28 cellular contexts compared by ENCODE assay signal in the genomic region with DNA sequence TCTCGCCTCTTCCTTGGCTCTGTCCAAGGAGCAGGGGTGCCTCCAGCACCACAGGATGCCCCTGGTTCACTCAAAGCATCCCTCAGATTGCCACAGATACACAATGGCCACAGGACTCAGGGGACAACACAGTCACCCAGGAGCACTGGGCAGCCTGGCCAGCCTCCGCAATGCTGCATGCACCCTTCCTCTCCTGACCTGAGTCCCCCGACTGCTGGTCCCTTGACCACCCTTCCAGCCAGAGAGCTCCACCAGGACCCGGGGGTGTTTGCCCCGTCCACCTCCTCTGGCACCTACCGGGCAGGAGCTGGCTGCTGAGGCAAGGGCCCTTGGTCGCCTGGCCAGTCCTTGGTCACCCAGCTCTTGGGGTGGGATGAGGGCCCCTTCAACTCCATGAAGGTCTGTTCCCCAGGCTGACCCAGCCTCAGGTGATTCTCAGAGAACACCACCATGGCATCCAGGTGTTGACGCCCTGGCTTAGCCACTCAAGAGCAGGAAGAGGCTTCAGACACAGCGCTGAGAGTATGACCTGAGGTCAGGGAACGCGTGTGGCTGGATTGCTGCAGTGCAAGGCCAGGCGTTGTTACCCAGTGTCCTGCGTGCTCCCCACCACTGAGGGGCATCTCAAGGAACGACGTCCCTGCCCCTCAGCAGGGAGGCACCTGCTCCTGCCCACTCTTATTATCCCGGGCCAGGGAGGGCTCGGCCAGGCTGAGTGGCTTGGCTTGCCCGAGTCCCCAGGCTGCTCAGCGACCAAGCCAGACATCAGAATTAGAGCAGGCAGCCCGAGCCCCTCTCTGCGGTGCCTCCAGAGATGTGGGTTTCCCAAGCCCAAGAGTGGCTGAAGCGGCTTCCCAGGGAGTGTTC. TPM values are rescaled to one million over a fixed set of nuclear protein-coding genes. Genes with fewer than 3 reads are reported as not detected.
A peak's percentile ranks its signal among the peaks of the same experiment; 100 is the strongest.
DNase-seq lines count a peak whose midpoint lies in the region; ATAC-seq, FAIRE-seq and TF ChIP-seq lines count a peak whose summit lies in the region.
"Had no signal": no experiment of that assay in that cellular context is flagged by ENCODE, and none has a peak within 500 bp of the region (broad histone marks: within the 10 kb centered on the region; RNA-seq: fewer than 3 reads in every experiment).

No MANE protein-coding gene starts in this region.

- H4K5ac ChIP-seq in H1 (ENCODE audit: insufficient read length, low read depth, low read length) = no peak overlapping the region

- no peak overlapping the region for H2BK20ac ChIP-seq in H1 (ENCODE audit: low read length)

- H3K79me2 ChIP-seq in HepG2 (ENCODE audit: insufficient read depth, low read length) (no peaks in the 10 kb centered on the region), H1 (ENCODE audit: control insufficient read depth in 1 of 2, insufficient read depth in 2 of 2, low read length in 2 of 2) (no peaks in the 10 kb centered on the region)

- H3K18ac ChIP-seq in H1 (ENCODE audit: extremely low read depth, low read length) = no peak overlapping the region

- TF ChIP-seq POLR2A in HepG2 (IDR thresholded peaks at IDR 0.05; ENCODE audit: insufficient read depth in 1 of 2, low read depth in 2 of 2, low read length in 2 of 2) (no peak), right lobe of liver (IDR thresholded peaks at IDR 0.05) (no peak), H1 (IDR thresholded peaks at IDR 0.05; ENCODE audit: control extremely low read depth in 1 of 2, low read depth in 2 of 2, low read length in 2 of 2) (no peak)

- H4K20me1 ChIP-seq in HepG2 (ENCODE audit: insufficient read depth, low read length) = no peaks in the 10 kb centered on the region
- H4K20me1 ChIP-seq in H1 (replicated peaks in 1 of 2; ENCODE audit: control insufficient read depth in 1 of 2, insufficient read depth in 2 of 2, low read length in 2 of 2) = peaks cover 0 to 2% of the 10 kb centered on the region in 2 experiments

- TF ChIP-seq RAD21 in HepG2 (CRISPR knock-in tag; IDR thresholded peaks at IDR 0.05) = no peak
- no peak for TF ChIP-seq RAD21 in H1 (IDR thresholded peaks at IDR 0.05 in 1 of 2, conservative IDR thresholded peaks at IDR 0.05 in 1 of 2; ENCODE audit: low read depth in 2 of 2, low read length in 2 of 2)

- TF ChIP-seq CTCF in HepG2 (CRISPR knock-in tag; IDR thresholded peaks at IDR 0.05) (no peak), right lobe of liver (IDR thresholded peaks at IDR 0.05) (no peak), H1 (IDR thresholded peaks at IDR 0.05; ENCODE audit: control extremely low read depth in 1 of 3, insufficient read depth in 1 of 3, low read depth in 1 of 3, low read length in 3 of 3) (no peak)

- H3K4me2 ChIP-seq in HepG2 (ENCODE audit: low read depth, low read length) = peak overlapping the region; percentile 33
- H3K4me2 ChIP-seq in H1 (ENCODE audit: insufficient read depth in 1 of 2, low read depth in 2 of 2, low read length in 2 of 2) = no peak overlapping the region
- H3K4me2 ChIP-seq: BLaER1 had no signal

- H3K27ac ChIP-seq in HepG2 (ENCODE audit: extremely low read length, insufficient read depth, low read length) (no peak overlapping the region), right lobe of liver (no peak overlapping the region), H1 (ENCODE audit: low read depth, low read length) (no peak overlapping the region)
- H3K27ac ChIP-seq: BLaER1 had no signal

- H2BK5ac ChIP-seq in H1 (ENCODE audit: low read depth, low read length) = 0 out of 2 replicates have a peak overlapping the region, but pooled peaks have one; percentile 24

- no peaks in the 10 kb centered on the region for H3K79me1 ChIP-seq in H1 (ENCODE audit: low read depth, low read length)

- no peak overlapping the region for H2BK15ac ChIP-seq in H1 (ENCODE audit: low read length)

- TF ChIP-seq EP300 in HepG2 (IDR thresholded peaks at IDR 0.05; ENCODE audit: low read depth in 2 of 2, low read length in 2 of 2) = no peak
- no peak for TF ChIP-seq EP300 in HepG2 (CRISPR knock-in tag; IDR thresholded peaks at IDR 0.05; ENCODE audit: borderline replicate concordance)
- no peak for TF ChIP-seq EP300 in H1 (IDR thresholded peaks at IDR 0.05; ENCODE audit: borderline replicate concordance in 1 of 2, low read depth in 2 of 2, low read length in 2 of 2)

- no peak overlapping the region for H2BK120ac ChIP-seq in H1 (replicated peaks; ENCODE audit: low read depth, low read length)

- CTCF ChIA-PET in HepG2 (lab: Yijun Ruan, JAX; ENCODE audit: low intra/inter-chr PET ratio, low total read pairs) (no interaction called here), H1 (lab: Charles Lee; ENCODE audit: partially characterized antibody) (interaction anchor here (0.8 to 12.1 kb wide), 2 partner anchors 9 to 14 kb away, joined by 3 to 110 read pairs; no protein-coding TSS in a partner anchor)

- H3K36me3 ChIP-seq in HepG2 (replicated peaks in 1 of 2; ENCODE audit: control insufficient read depth in 1 of 2, insufficient read depth in 2 of 2, low read length in 2 of 2) = no peaks in the 10 kb centered on the region
- H3K36me3 ChIP-seq in right lobe of liver = no peaks in the 10 kb centered on the region
- no peaks in the 10 kb centered on the region for H3K36me3 ChIP-seq in H1 (ENCODE audit: control insufficient read depth in 2 of 4, insufficient read depth in 4 of 4, low read length in 3 of 4)
- H3K36me3 ChIP-seq: BE2C, BLaER1 had no signal

- POLR2A ChIA-PET in HepG2 (lab: Yijun Ruan, JAX) = no interaction called here
- POLR2A ChIA-PET in H1 (lab: Charles Lee; ENCODE audit: partially characterized antibody) = no interaction called here

- H3K4me1 ChIP-seq in HepG2 (ENCODE audit: insufficient read depth, low read length) (peaks cover 85% of the 10 kb centered on the region), right lobe of liver (no peaks in the 10 kb centered on the region), H1 (replicated peaks in 1 of 4; ENCODE audit: control insufficient read depth in 3 of 4, insufficient read depth in 4 of 4, low read length in 3 of 4) (peaks cover 0 to 5% (median 4%) of the 10 kb centered on the region in 4 experiments; a peak in 5 of 7 replicates)

- H3K4me3 Mint-ChIP-seq in stimulated activated effector memory CD8-positive, alpha-beta T cell treated with anti-CD3 and anti-CD28 coated beads, Interleukin-12 subunit alpha, Interleukin-12 subunit beta, amount 100 ng/mL, for 72 hours = no peak overlapping the region
- H3K4me3 Mint-ChIP-seq: CD14-positive monocyte; CD4-positive, alpha-beta memory T cell; CD4-positive, CD25-positive, alpha-beta regulatory T cell; CD8-positive, alpha-beta memory T cell had no signal

- peak; percentile 9; the same call in 1 of the 3 replicates for ATAC-seq in HepG2
- no peak for ATAC-seq in right lobe of liver
- peak; percentile 6 for ATAC-seq in stimulated activated effector memory CD8-positive, alpha-beta T cell treated with anti-CD3 and anti-CD28 coated beads, Interleukin-12 subunit alpha, Interleukin-12 subunit beta, amount 100 ng/mL, for 72 hours
- no peak for ATAC-seq in HG03280 (IDR thresholded peaks at IDR 0.05; ENCODE audit: unreplicated experiment)
- ATAC-seq: GM12878 had no signal

- H3K36me3 Mint-ChIP-seq in stimulated activated effector memory CD8-positive, alpha-beta T cell treated with anti-CD3 and anti-CD28 coated beads, Interleukin-12 subunit alpha, Interleukin-12 subunit beta, amount 100 ng/mL, for 72 hours = no peaks in the 10 kb centered on the region
- H3K36me3 Mint-ChIP-seq: CD14-positive monocyte; CD4-positive, alpha-beta memory T cell; CD4-positive, CD25-positive, alpha-beta regulatory T cell; CD8-positive, alpha-beta memory T cell had no signal

- H3K4me1 Mint-ChIP-seq in stimulated activated effector memory CD8-positive, alpha-beta T cell treated with anti-CD3 and anti-CD28 coated beads, Interleukin-12 subunit alpha, Interleukin-12 subunit beta, amount 100 ng/mL, for 72 hours = no peaks in the 10 kb centered on the region
- H3K4me1 Mint-ChIP-seq: CD14-positive monocyte; CD4-positive, alpha-beta memory T cell; CD4-positive, CD25-positive, alpha-beta regulatory T cell; CD8-positive, alpha-beta memory T cell had no signal

- H3K27ac Mint-ChIP-seq in stimulated activated effector memory CD8-positive, alpha-beta T cell treated with anti-CD3 and anti-CD28 coated beads, Interleukin-12 subunit alpha, Interleukin-12 subunit beta, amount 100 ng/mL, for 72 hours = no peak overlapping the region
- H3K27ac Mint-ChIP-seq: CD14-positive monocyte; CD4-positive, alpha-beta memory T cell; CD4-positive, CD25-positive, alpha-beta regulatory T cell had no signal

- H2AFZ ChIP-seq in HepG2 (ENCODE audit: low read length) = no peak overlapping the region
- H2AFZ ChIP-seq in H1 (ENCODE audit: low read length) = no peak overlapping the region

- H3K9me3 ChIP-seq in HepG2 (ENCODE audit: low read length) (no peaks in the 10 kb centered on the region), right lobe of liver (no peaks in the 10 kb centered on the region), H1 (ENCODE audit: insufficient read depth in 2 of 2, low read depth in 1 of 2, low read length in 1 of 2) (no peaks in the 10 kb centered on the region)
- H3K9me3 ChIP-seq: BE2C had no signal

- intact Hi-C loops in HepG2 (cut with micrococcal nuclease; ENCODE audit: unreplicated experiment) (no loop called here), right lobe of liver (cut with DNase I) (no loop called here)

- in situ Hi-C loops in HepG2 (cut with HindIII; ENCODE audit: extremely low pct_ligation_motif_present, low pct_unique_long_range_greater_than_20kb) = no loop called here

- BruUV-seq in HepG2 (replicated peaks; lab: Mats Ljungman, UMichigan) = no TSS peak

- H3K4me3 ChIP-seq in HepG2 (replicated peaks in 1 of 3; ENCODE audit: insufficient read depth in 1 of 3, low read depth in 2 of 3, low read length in 3 of 3) = no peak overlapping the region; a peak in 1 of 6 replicates
- no peak overlapping the region for H3K4me3 ChIP-seq in right lobe of liver
- H3K4me3 ChIP-seq in H1 (ENCODE audit: extremely low read depth in 1 of 4, insufficient read depth in 2 of 4, low read depth in 3 of 4, low read length in 4 of 4) = no peak overlapping the region
- H3K4me3 ChIP-seq: BLaER1, GM12878 had no signal

- H3K9ac ChIP-seq in HepG2 (ENCODE audit: insufficient read depth, low read depth, low read length) = no peak overlapping the region
- no peak overlapping the region for H3K9ac ChIP-seq in H1 (replicated peaks in 1 of 4; ENCODE audit: extremely low read depth in 1 of 4, low read depth in 3 of 4, low read length in 3 of 4)
- H3K9ac ChIP-seq: BLaER1 had no signal

- H3K23ac ChIP-seq in H1 (ENCODE audit: insufficient read length) = no peak overlapping the region

- FAIRE-seq in HepG2 (lab: Jason Lieb, UNC) (no peak), H1 (lab: Jason Lieb, UNC) (no peak)
- FAIRE-seq: A204.1, GM12878, GM12892, GM18507 had no signal

- no peak overlapping the region for H3K56ac ChIP-seq in H1 (replicated peaks; ENCODE audit: insufficient read length, low read depth, low read length)

- no peak overlapping the region for H3K14ac ChIP-seq in H1 (ENCODE audit: insufficient read length)

- 41% methylated on average over 7 of the region's 22 CpGs for WGBS in HepG2 (ENCODE audit: low lambda C conversion rate)
- 40% methylated on average over 1 of the region's 22 CpGs for WGBS in right lobe of liver (ENCODE audit: insufficient coverage, low coverage, low lambda C conversion rate, missing lambda C conversion rate)
- 88% methylated on average over 22 of the region's 22 CpGs; no CpG with 5 or more reads in 1 of the 2 experiments for WGBS in H1 (ENCODE audit: extremely low coverage in 1 of 2, insufficient coverage in 1 of 2, insufficient read length in 1 of 2, insufficient replicate concordance in 2 of 2, low coverage in 1 of 2, low lambda C conversion rate in 2 of 2, missing lambda C conversion rate in 1 of 2), 2 experiments

- no peaks in the 10 kb centered on the region for H3K9me3 Mint-ChIP-seq in stimulated activated effector memory CD8-positive, alpha-beta T cell treated with anti-CD3 and anti-CD28 coated beads, Interleukin-12 subunit alpha, Interleukin-12 subunit beta, amount 100 ng/mL, for 72 hours

- no peak overlapping the region for H4K91ac ChIP-seq in H1 (replicated peaks; ENCODE audit: insufficient read length, low read length)

- no peak overlapping the region; the same call in 1 of the 2 replicates for H4K8ac ChIP-seq in H1 (ENCODE audit: extremely low read depth, insufficient read depth, low read length)

- no peak overlapping the region for H2AK5ac ChIP-seq in H1 (ENCODE audit: low read depth, low read length)

- no peak for DNase-seq in HepG2 (ENCODE audit: low spot score)
- no peak for DNase-seq in right lobe of liver
- DNase-seq in H1 (ENCODE audit: low read depth in 1 of 2, low spot score in 2 of 2) = no peak
- DNase-seq in stimulated activated effector memory CD8-positive, alpha-beta T cell treated with anti-CD3 and anti-CD28 coated beads, Interleukin-12 subunit alpha, Interleukin-12 subunit beta, amount 100 ng/mL, for 72 hours (ENCODE audit: low spot score in 2 of 2) = no peak
- DNase-seq in NCI-H1417 (lab: John Stamatoyannopoulos, UW) = no peak
- DNase-seq: 8988T; ACHN; BE2C; C1 segment of cervical spinal cord; CD4-positive, alpha-beta memory T cell; CD4-positive, CD25-positive, alpha-beta regulatory T cell; CD8-positive, alpha-beta memory T cell; COR-L47; DMS 273 treated with DMSO at 0.1 percent for 48 hours; DMS153; DMS53; DMS79; DND-41; EL; GDM1 had no signal

- H3K4ac ChIP-seq in H1 (replicated peaks; ENCODE audit: insufficient read length, low read depth, low read length) = no peak overlapping the region

- H3K23me2 ChIP-seq in H1 (ENCODE audit: low read depth, low read length) = peaks cover 4% of the 10 kb centered on the region; the same call in 1 of the 2 replicates

- H3K27me3 ChIP-seq in HepG2 (ENCODE audit: control insufficient read depth in 1 of 2, insufficient read depth in 2 of 2, low read length in 2 of 2) = peaks cover 0 to 7% of the 10 kb centered on the region in 2 experiments; a peak in 1 of 5 replicates
- H3K27me3 ChIP-seq in right lobe of liver = no peaks in the 10 kb centered on the region
- no peaks in the 10 kb centered on the region; a peak in 1 of 7 replicates for H3K27me3 ChIP-seq in H1 (replicated peaks in 1 of 4; ENCODE audit: control insufficient read depth in 3 of 4, extremely low read depth in 1 of 4, insufficient read depth in 3 of 4, low read length in 3 of 4)
- H3K27me3 ChIP-seq: BE2C, BLaER1 had no signal

- peak overlapping the region; percentile 23; the same call in 1 of the 2 replicates for H2BK12ac ChIP-seq in H1 (ENCODE audit: low read depth, low read length)

RNA-seq across cellular contexts. Expression of a gene that starts 10.2 kb away (rescaled TPM):
- total RNA-seq in HepG2 (2016; rRNA removed; fragmentation: Illumina TruSeq; extraction: Trizol) (43.8 and 69.7 TPM in 2 replicates), right lobe of liver (under 1 TPM in 5 of 6 experiments, not detected in 1; 0.17 to 0.81 (median 0.65) TPM)
- 39.5 and 40.6 TPM in 2 replicates for total RNA-seq in HepG2 (2016; cell fraction: cytosol; rRNA removed; fragmentation: Illumina TruSeq; extraction: Trizol; ENCODE audit: low read depth)
- 45.3 and 69.6 TPM in 2 replicates for total RNA-seq in HepG2 (2016; cell fraction: insoluble cytoplasmic fraction; rRNA removed; fragmentation: Illumina TruSeq; extraction: Trizol)
- 83.4 and 93.4 TPM in 2 replicates for total RNA-seq in HepG2 (2016; cell fraction: membrane; rRNA removed; fragmentation: Illumina TruSeq; extraction: Trizol)
- total RNA-seq in HepG2 (2016; cell fraction: nucleus; rRNA removed; fragmentation: Illumina TruSeq; extraction: Trizol) = 32.1 and 42.6 TPM in 2 replicates
- polyA plus RNA-seq in HepG2 (2011; rRNA removed) (15.4 and 23.1 TPM in 2 replicates), H1 (2011; rRNA removed) (14.6 and 27.3 TPM in 2 replicates)
- 20.0 and 39.6 TPM in 2 replicates for polyA plus RNA-seq in HepG2 (2011; cell fraction: cytosol; rRNA removed)
- polyA plus RNA-seq in HepG2 (2011; cell fraction: nucleus; rRNA removed) = 34.6 and 44.2 TPM in 2 replicates
- 13.5 and 14.6 TPM in 2 replicates for polyA plus RNA-seq in HepG2 (2012)
- 40.9 and 41.6 TPM in 2 replicates for polyA plus RNA-seq in HepG2 (2016; cell fraction: cytosol; fragmentation: Illumina TruSeq; extraction: Trizol; ENCODE audit: low read depth)
- 48.4 and 52.4 TPM in 2 replicates for polyA plus RNA-seq in HepG2 (2016; cell fraction: insoluble cytoplasmic fraction; fragmentation: Illumina TruSeq; extraction: Trizol; ENCODE audit: low read depth)
- 74.1 and 77.9 TPM in 2 replicates for polyA plus RNA-seq in HepG2 (2016; cell fraction: membrane; fragmentation: Illumina TruSeq; extraction: Trizol; ENCODE audit: low read depth)
- polyA plus RNA-seq in HepG2 (2016; cell fraction: nucleus; fragmentation: Illumina TruSeq; extraction: Trizol; ENCODE audit: insufficient read depth, low read depth) = 63.0 and 70.2 TPM in 2 replicates
- polyA minus RNA-seq in HepG2 (2011; rRNA and poly(A)+ RNA removed; ENCODE audit: low replicate concordance) = 0.07 and 154 TPM in 2 replicates
- polyA minus RNA-seq in HepG2 (2011; cell fraction: cytosol; rRNA and poly(A)+ RNA removed) = 31.1 and 39.3 TPM in 2 replicates
- 9.3 and 10.7 TPM in 2 replicates for polyA minus RNA-seq in HepG2 (2011; cell fraction: nucleus; rRNA and poly(A)+ RNA removed)
- 13.8 and 14.8 TPM in 2 replicates for total RNA-seq in H1 (2021; fragmentation: NEBNext Ultra II Directional; extraction: Animal tissue kit (Norgen Biotek cat#: 25700))
- 15.1 TPM for polyA plus RNA-seq in H1 (2011; cell fraction: cytosol; rRNA removed)
- 35.4 TPM for polyA plus RNA-seq in H1 (2011; cell fraction: nucleus; rRNA removed)
- 4.8 to 12.3 TPM (median 11.4 TPM) in 4 replicates for polyA plus RNA-seq in H1 (2012, experiment 1 of 2)
- polyA plus RNA-seq in H1 (2012, experiment 2 of 2) = 5.9 TPM
- polyA plus RNA-seq in H1 (2013, experiment 1 of 2) = 9.6 TPM
- polyA plus RNA-seq in H1 (2013, experiment 2 of 2) = 8.5 TPM
- 10.0 and 12.3 TPM in 2 replicates for polyA minus RNA-seq in H1 (2011; rRNA and poly(A)+ RNA removed)
- 11.6 TPM for polyA minus RNA-seq in H1 (2011; cell fraction: cytosol; rRNA and poly(A)+ RNA removed)
- 16.3 TPM for polyA minus RNA-seq in H1 (2011; cell fraction: nucleus; rRNA and poly(A)+ RNA removed)
- total RNA-seq: CD4-positive, alpha-beta memory T cell; CD4-positive, CD25-positive, alpha-beta regulatory T cell; CD8-positive, alpha-beta memory T cell had no signal
- polyA plus RNA-seq: AG04450; CD14-positive monocyte; CD4-positive, alpha-beta memory T cell; CD4-positive, CD25-positive, alpha-beta regulatory T cell; CD8-positive, alpha-beta memory T cell; GM12878 had no signal

Comparison
In these comparisons a context has a peak if more than half of its experiments do, and no peak if none do; other contexts are left out.
1. ATAC-seq: peak in HepG2 (single experiment) and stimulated activated effector memory CD8-positive, alpha-beta T cell treated with anti-CD3 and anti-CD28 coated beads, Interleukin-12 subunit alpha, Interleukin-12 subunit beta, amount 100 ng/mL, for 72 hours (single experiment); none in right lobe of liver (0 of 4) and HG03280 (single experiment).